Comparison of ENCODE assay signal across 8 cellular contexts in the genomic region with DNA sequence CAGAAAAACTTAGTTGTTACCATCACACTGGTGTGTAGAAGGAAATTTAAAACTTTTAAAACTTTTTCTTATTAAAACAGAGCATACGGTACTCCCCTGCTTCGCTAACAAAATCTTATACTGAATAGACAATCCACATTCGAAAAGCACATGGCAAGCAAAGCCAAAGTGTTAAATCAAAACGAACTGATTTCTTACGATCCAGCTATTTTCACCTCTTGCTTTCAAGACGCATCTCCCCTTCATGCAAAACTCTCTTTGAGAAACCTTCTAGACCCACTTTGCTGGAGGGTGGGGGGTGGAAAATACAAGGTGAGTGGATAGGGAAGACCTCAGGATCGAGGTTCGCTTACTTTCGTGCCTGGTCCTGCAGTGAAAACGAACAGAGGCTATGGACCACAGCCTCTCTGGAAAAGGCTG. TPM values are rescaled to one million over a fixed set of nuclear protein-coding genes. Genes with fewer than 3 reads are reported as not detected.
A peak's percentile ranks its signal among the peaks of the same experiment; 100 is the strongest.
DNase-seq lines count a peak whose midpoint lies in the region; ATAC-seq and TF ChIP-seq lines count a peak whose summit lies in the region.

No MANE protein-coding gene starts in this region.

- no peaks in the 10 kb centered on the region for H3K27me3 ChIP-seq in iPS-18a (ENCODE audit: control insufficient read depth, insufficient read depth, low read length)
- H3K27me3 ChIP-seq in stomach = no peaks in the 10 kb centered on the region

- H3K4me1 ChIP-seq in iPS-18a (ENCODE audit: control insufficient read depth, low read depth, low read length) = no peaks in the 10 kb centered on the region
- peaks cover 23 to 60% (median 45%) of the 10 kb centered on the region in 4 donors for H3K4me1 ChIP-seq in stomach

- TF ChIP-seq CTCF in stomach (IDR thresholded peaks at IDR 0.05) = no peak

- H3K27ac ChIP-seq in iPS-18a (ENCODE audit: low read length) (peak overlapping the region; percentile 77), stomach (peak overlapping the region; percentile 94 to 97 (median 96))

- intact Hi-C loops in stomach (cut with DNase I; ENCODE audit: low total_unique reads) = no loop called here

- peaks cover 44% of the 10 kb centered on the region for H3K36me3 Mint-ChIP-seq in activated CD4-positive, alpha-beta memory T cell treated with anti-CD3 and anti-CD28 coated beads, Interleukin-2, amount 10 ng/mL, durations not matched to agents 7 days and 5 days (ENCODE audit: low read depth)

- POLR2A ChIA-PET in activated CD4-positive, alpha-beta memory T cell treated with anti-CD3 and anti-CD28 coated beads, Interleukin-2, amount 10 ng/mL, durations not matched to agents 7 days and 5 days (lab: Charles Lee) = interaction anchor here (1.0 to 1.8 kb wide), 4 partner anchors 76 to 105 kb away, joined by 4 to 7 read pairs (median 6); a partner anchor contains a TSS

- CTCF ChIA-PET in activated CD4-positive, alpha-beta memory T cell treated with anti-CD3 and anti-CD28 coated beads, Interleukin-2, amount 10 ng/mL, durations not matched to agents 7 days and 5 days (lab: Charles Lee) = no interaction called here

- ATAC-seq in HG03135 (IDR thresholded peaks at IDR 0.05; ENCODE audit: unreplicated experiment) (no peak), GM19463 (IDR thresholded peaks at IDR 0.05; ENCODE audit: unreplicated experiment) (no peak)

- H3K9me3 Mint-ChIP-seq in activated CD4-positive, alpha-beta memory T cell treated with anti-CD3 and anti-CD28 coated beads, Interleukin-2, amount 10 ng/mL, durations not matched to agents 7 days and 5 days = no peaks in the 10 kb centered on the region

- peaks cover 52% of the 10 kb centered on the region for H3K4me1 Mint-ChIP-seq in activated CD4-positive, alpha-beta memory T cell treated with anti-CD3 and anti-CD28 coated beads, Interleukin-2, amount 10 ng/mL, durations not matched to agents 7 days and 5 days

- H3K27ac Mint-ChIP-seq in activated CD4-positive, alpha-beta memory T cell treated with anti-CD3 and anti-CD28 coated beads, Interleukin-2, amount 10 ng/mL, durations not matched to agents 7 days and 5 days = peak overlapping the region; percentile 97

- H3K4me3 ChIP-seq in iPS-18a (ENCODE audit: low read length) = peak overlapping the region; percentile 100
- peak overlapping the region; percentile 70 to 90 (median 86) for H3K4me3 ChIP-seq in stomach

- H3K4me3 Mint-ChIP-seq in activated CD4-positive, alpha-beta memory T cell treated with anti-CD3 and anti-CD28 coated beads, Interleukin-2, amount 10 ng/mL, durations not matched to agents 7 days and 5 days = peak overlapping the region; percentile 94

- DNase-seq in NOMO-1 treated with dmso at 0.1 percent for 144 hours (lab: John Stamatoyannopoulos, UW; ENCODE audit: unreplicated experiment) (peak; percentile 51), NOMO-1 treated with DMSO at 0.1 percent for 48 hours (lab: John Stamatoyannopoulos, UW; ENCODE audit: unreplicated experiment) (no peak), stomach (no peak), nucleus accumbens (lab: John Stamatoyannopoulos, UW) (no peak)
- DNase-seq in activated CD4-positive, alpha-beta memory T cell treated with anti-CD3 and anti-CD28 coated beads, Interleukin-2, amount 10 ng/mL, durations not matched to agents 7 days and 5 days = no peak

- H3K36me3 ChIP-seq in iPS-18a (ENCODE audit: control insufficient read depth, low read depth, low read length) (peaks cover 6% of the 10 kb centered on the region), stomach (peaks cover 0 to 10% (median 3%) of the 10 kb centered on the region in 4 donors)

- TF ChIP-seq EP300 in stomach (IDR thresholded peaks at IDR 0.05) = no peak

- no peaks in the 10 kb centered on the region for H3K27me3 Mint-ChIP-seq in activated CD4-positive, alpha-beta memory T cell treated with anti-CD3 and anti-CD28 coated beads, Interleukin-2, amount 10 ng/mL, durations not matched to agents 7 days and 5 days

- WGBS in stomach, 5 donors = 0% methylated on average over 10 of the region's 10 CpGs

- no peaks in the 10 kb centered on the region for H3K9me3 ChIP-seq in iPS-18a (ENCODE audit: control insufficient read depth, low read depth, low read length)
- H3K9me3 ChIP-seq in stomach = no peaks in the 10 kb centered on the region

- TF ChIP-seq POLR2A in stomach (IDR thresholded peaks at IDR 0.05) = no peak

- H3K9ac ChIP-seq in iPS-18a (ENCODE audit: low read length) = peak overlapping the region; percentile 84

RNA-seq across cellular contexts. Expression of a gene that starts 0.3 kb away (rescaled TPM):
- total RNA-seq in activated CD4-positive, alpha-beta memory T cell treated with anti-CD3 and anti-CD28 coated beads, Interleukin-2, amount 10 ng/mL, durations not matched to agents 7 days and 5 days = 10 to 100 TPM; 44.8 to 45.8 TPM
- total RNA-seq in stomach = 10 to 100 TPM; 16.9 to 29.6 (median 18.7) TPM
- polyA plus RNA-seq in stomach = 10 to 100 TPM; 17.9 to 28.4 (median 23.5) TPM

RNA-seq across cellular contexts. Expression of a gene that starts 0.8 kb away (rescaled TPM):
- 10 to 100 TPM; 85.7 to 87.5 TPM for total RNA-seq in activated CD4-positive, alpha-beta memory T cell treated with anti-CD3 and anti-CD28 coated beads, Interleukin-2, amount 10 ng/mL, durations not matched to agents 7 days and 5 days
- 10 to 100 TPM; 12.3 to 94.2 (median 66.1) TPM for total RNA-seq in stomach
- 10 to 100 TPM; 18.0 to 29.9 (median 23.3) TPM for polyA plus RNA-seq in stomach
